ENCODE assay signal across 9 cellular contexts in the genomic region with DNA sequence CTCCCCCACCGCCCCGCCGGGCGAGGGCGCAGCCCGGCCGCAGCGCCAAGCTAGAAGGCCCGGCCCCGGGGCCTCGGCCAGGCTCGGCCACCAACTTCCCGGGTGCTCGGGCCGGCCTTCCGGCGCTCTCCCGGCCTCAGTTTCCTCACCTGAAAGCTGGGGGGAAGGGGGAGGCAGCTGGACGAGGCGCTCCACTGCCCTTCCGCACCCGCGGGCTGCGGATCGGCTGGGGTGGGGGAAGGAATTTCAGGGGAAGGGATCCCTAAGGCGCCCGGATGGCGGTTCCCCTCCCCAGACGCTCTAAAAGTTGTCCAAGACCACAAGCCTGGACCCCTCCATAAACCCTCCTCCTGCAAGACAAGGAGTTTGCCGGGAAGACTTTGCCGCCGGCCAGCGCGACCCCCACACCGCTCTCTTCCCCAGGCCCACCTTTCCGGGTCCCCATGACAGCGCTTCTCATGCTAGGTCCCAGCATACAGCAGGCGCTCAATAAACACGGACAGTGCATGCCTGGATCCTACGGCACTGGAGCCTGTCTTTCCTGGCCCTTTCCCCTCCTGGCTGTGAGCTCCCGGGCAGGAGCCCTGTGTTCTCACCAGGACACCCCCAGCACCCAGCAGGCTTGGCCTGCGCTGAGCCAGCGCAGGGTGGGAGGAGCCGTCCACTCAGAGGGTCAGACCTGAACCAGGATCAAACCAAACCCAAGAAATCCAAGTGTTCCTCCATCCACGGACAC. TPM values are rescaled to one million over a fixed set of nuclear protein-coding genes. Genes with fewer than 3 reads are reported as not detected.
DNase-seq lines count a peak whose midpoint lies in the region; ATAC-seq and TF ChIP-seq lines count a peak whose summit lies in the region.
"Had no signal": no experiment of that assay in that cellular context is flagged by ENCODE, and none has a peak within 500 bp of the region (broad histone marks: within the 10 kb centered on the region; RNA-seq: fewer than 3 reads in every experiment).

No MANE protein-coding gene starts in this region.

- H3K36me3 Mint-ChIP-seq in activated T-cell treated with anti-CD3 and anti-CD28 coated beads, Interleukin-2, amount 50 U/mL, for 4 hours (ENCODE audit: insufficient read depth), result no peaks in the 10 kb centered on the region
- peaks cover 9% of the 10 kb centered on the region for H3K36me3 Mint-ChIP-seq in central memory CD8-positive, alpha-beta T cell (ENCODE audit: insufficient read depth)
- H3K36me3 Mint-ChIP-seq in mesothelial cell of epicardium, result no peaks in the 10 kb centered on the region

- H3K27ac Mint-ChIP-seq in central memory CD8-positive, alpha-beta T cell (ENCODE audit: low read depth), result no peak overlapping the region
- H3K27ac Mint-ChIP-seq in mesothelial cell of epicardium, result no peak overlapping the region

- peaks cover 9% of the 10 kb centered on the region for H3K4me1 Mint-ChIP-seq in activated T-cell treated with anti-CD3 and anti-CD28 coated beads, Interleukin-2, amount 50 U/mL, for 4 hours (ENCODE audit: low read depth)
- H3K4me1 Mint-ChIP-seq in central memory CD8-positive, alpha-beta T cell, result peaks cover 15% of the 10 kb centered on the region
- peaks cover 9% of the 10 kb centered on the region for H3K4me1 Mint-ChIP-seq in mesothelial cell of epicardium

- DNase-seq in activated T-cell treated with anti-CD3 and anti-CD28 coated beads, Interleukin-2, amount 50 U/mL, for 4 hours, result no peak
- no peak for DNase-seq in activated T-cell treated with anti-CD3 and anti-CD28 coated beads, Interleukin-2, amount 50 U/mL, for 1 hour
- DNase-seq in central memory CD8-positive, alpha-beta T cell (ENCODE audit: low spot score in 2 of 2), result no peak
- DNase-seq in mesothelial cell of epicardium (ENCODE audit: low spot score in 2 of 2, unreplicated experiment in 2 of 2) (no peak), upper lobe of left lung (peak in 1 of 2 donors; percentile 82)
- DNase-seq: NCI-H1105 treated with DMSO at 0.1 percent for 48 hours had no signal

- peaks cover 42% of the 10 kb centered on the region for H3K27me3 Mint-ChIP-seq in activated T-cell treated with anti-CD3 and anti-CD28 coated beads, Interleukin-2, amount 50 U/mL, for 4 hours (ENCODE audit: low read depth)
- peaks cover 78% of the 10 kb centered on the region for H3K27me3 Mint-ChIP-seq in central memory CD8-positive, alpha-beta T cell
- peaks cover 81% of the 10 kb centered on the region for H3K27me3 Mint-ChIP-seq in mesothelial cell of epicardium (ENCODE audit: low read depth)

- H3K27ac ChIP-seq in upper lobe of left lung, result no peak overlapping the region

- H3K36me3 ChIP-seq in upper lobe of left lung, result no peaks in the 10 kb centered on the region

- H3K4me3 ChIP-seq in upper lobe of left lung, result peak overlapping the region in 3 of 4 donors; percentile 28 to 50 (median 35)

- peaks cover 0 to 42% (median 21%) of the 10 kb centered on the region in 4 donors for H3K27me3 ChIP-seq in upper lobe of left lung

- TF ChIP-seq EP300 in upper lobe of left lung (IDR thresholded peaks at IDR 0.05), result no peak

- no peak for ATAC-seq in activated T-cell treated with anti-CD3 and anti-CD28 coated beads, Interleukin-2, amount 50 U/mL, for 4 hours
- ATAC-seq in central memory CD8-positive, alpha-beta T cell (replicated peaks; ENCODE audit: extremely low read depth, poor library complexity, severe bottlenecking), result no peak
- ATAC-seq in upper lobe of left lung (ENCODE audit: low FRiP score in 2 of 2) (no peak), HG02938 (IDR thresholded peaks at IDR 0.05; ENCODE audit: unreplicated experiment) (no peak), HG03460 (IDR thresholded peaks at IDR 0.05; ENCODE audit: unreplicated experiment) (no peak), HG03571 (IDR thresholded peaks at IDR 0.05; ENCODE audit: unreplicated experiment) (no peak)

- no peaks in the 10 kb centered on the region for H3K9me3 ChIP-seq in upper lobe of left lung

- peak overlapping the region; percentile 45 for H3K4me3 Mint-ChIP-seq in activated T-cell treated with anti-CD3 and anti-CD28 coated beads, Interleukin-2, amount 50 U/mL, for 4 hours
- H3K4me3 Mint-ChIP-seq in central memory CD8-positive, alpha-beta T cell, result peak overlapping the region; percentile 71
- peak overlapping the region; percentile 69 for H3K4me3 Mint-ChIP-seq in mesothelial cell of epicardium

- no peaks in the 10 kb centered on the region for H3K9me3 Mint-ChIP-seq in activated T-cell treated with anti-CD3 and anti-CD28 coated beads, Interleukin-2, amount 50 U/mL, for 4 hours
- no peaks in the 10 kb centered on the region for H3K9me3 Mint-ChIP-seq in central memory CD8-positive, alpha-beta T cell
- H3K9me3 Mint-ChIP-seq in mesothelial cell of epicardium, result no peaks in the 10 kb centered on the region

- TF ChIP-seq POLR2A in upper lobe of left lung (IDR thresholded peaks at IDR 0.05), result no peak

- TF ChIP-seq CTCF in mesothelial cell of epicardium (IDR thresholded peaks at IDR 0.05; ENCODE audit: unreplicated experiment) (no peak), upper lobe of left lung (IDR thresholded peaks at IDR 0.05) (no peak)

- WGBS in upper lobe of left lung, 2 donors, result 20 to 27% methylated on average over 7 to 16 of the region's 45 CpGs

- H3K4me1 ChIP-seq in upper lobe of left lung, result peaks cover 18 to 26% (median 21%) of the 10 kb centered on the region in 4 donors

RNA-seq across cellular contexts. Expression of a gene that starts 18.1 kb away (rescaled TPM):
- total RNA-seq in activated T-cell treated with anti-CD3 and anti-CD28 coated beads, Interleukin-2, amount 50 U/mL, for 4 hours, result 1 to 10 TPM in 2 of 3 donors, under 1 TPM in 1; 0.53 to 3.9 (median 2.0) TPM
- total RNA-seq in mesothelial cell of epicardium (4.7 to 6.7 TPM (median 5.1 TPM) in 3 replicates), upper lobe of left lung (1 to 10 TPM in 3 of 6 donors, under 1 TPM in 3; under 0.01 to 2.0 (median 0.88) TPM)
